23 cellular contexts compared by ENCODE assay signal in genomic region chr2:156098506-156098905, GRCh38.
DNase-seq lines count a peak whose midpoint lies in the region; ATAC-seq, FAIRE-seq and TF ChIP-seq lines count a peak whose summit lies in the region.
"Had no signal": no experiment of that assay in that cellular context is flagged by ENCODE, and none has a peak within 500 bp of the region (broad histone marks: within the 10 kb centered on the region; RNA-seq: fewer than 3 reads in every experiment).

No MANE protein-coding gene starts in this region.

- no peak overlapping the region for H3K4me2 ChIP-seq in neural cell (ENCODE audit: low read length)
- H3K4me2 ChIP-seq: BLaER1 treated with 17β-estradiol and CSF1 and Interleukin-3, amounts not matched to agents 10 nM and 100 nM; KMS-11; SK-N-SH had no signal

- no peak for TF ChIP-seq CTCF in neural cell (IDR thresholded peaks at IDR 0.05; ENCODE audit: poor library complexity, severe bottlenecking)

- no peak for FAIRE-seq in HTR-8/SVneo (lab: Jason Lieb, UNC)
- FAIRE-seq: G401.6, GM12892 had no signal

- no peaks in the 10 kb centered on the region for H3K36me3 ChIP-seq in neural cell (ENCODE audit: insufficient read depth, low read length)
- H3K36me3 ChIP-seq: BLaER1 treated with 17β-estradiol and CSF1 and Interleukin-3, amounts not matched to agents 10 nM and 100 nM had no signal

- in situ Hi-C loops in ACHN (cut with HindIII; ENCODE audit: low pct_ligation_motif_present, low pct_unique_long_range_greater_than_20kb, low sequenced_read_pairs): no loop called here

- H3K27ac ChIP-seq in neural cell (ENCODE audit: low read length): no peak overlapping the region
- H3K27ac ChIP-seq: 22Rv1; BLaER1 treated with 17β-estradiol and CSF1 and Interleukin-3, amounts not matched to agents 10 nM and 100 nM; KMS-11; RWPE1 had no signal

- no peaks in the 10 kb centered on the region for H4K20me1 ChIP-seq in neural cell (ENCODE audit: insufficient read depth)
- H4K20me1 ChIP-seq: BLaER1 treated with 17β-estradiol and CSF1 and Interleukin-3, amounts not matched to agents 10 nM and 100 nM had no signal

- H3F3A ChIP-seq in neural cell (ENCODE audit: insufficient read depth, low read length, poor library complexity, severe bottlenecking): no peaks in the 10 kb centered on the region

- H3K27me3 ChIP-seq in neural cell (ENCODE audit: insufficient read depth, low read depth, low read length): no peaks in the 10 kb centered on the region
- H3K27me3 ChIP-seq: BLaER1 treated with 17β-estradiol and CSF1 and Interleukin-3, amounts not matched to agents 10 nM and 100 nM had no signal

- peak; percentile 15 for DNase-seq in DMS153 (lab: John Stamatoyannopoulos, UW)
- no peak for DNase-seq in DMS153 treated with DMSO at 0.1 percent for 48 hours (lab: John Stamatoyannopoulos, UW; ENCODE audit: unreplicated experiment)
- DNase-seq in NCI-H146 treated with DMSO at 0.1 percent for 48 hours (lab: John Stamatoyannopoulos, UW; ENCODE audit: unreplicated experiment): peak; percentile 88
- peak; percentile 85 for DNase-seq in NCI-H69 (lab: John Stamatoyannopoulos, UW)
- no peak for DNase-seq in HTR-8/SVneo (ENCODE audit: insufficient read length, low spot score)
- DNase-seq in ACHN: no peak
- DNase-seq: CD4-positive, alpha-beta memory T cell; HCEC 1CT; IMR-90; NCI-H2029; NCI-H2227 treated with DMSO at 0.1 percent for 48 hours; NCI-H524; SHP77 treated with DMSO at 0.1 percent for 48 hours; SK-N-SH had no signal

- H3K9me2 ChIP-seq in neural cell (ENCODE audit: insufficient read depth, low read length): no peaks in the 10 kb centered on the region
- H3K9me2 ChIP-seq: SK-N-SH had no signal

- no peaks in the 10 kb centered on the region for H3K79me2 ChIP-seq in neural cell (replicated peaks; ENCODE audit: insufficient read depth, low read length)

- TF ChIP-seq RAD21 in neural cell (conservative IDR thresholded peaks at IDR 0.05): no peak

- H3K9ac ChIP-seq in neural cell (ENCODE audit: low read length): no peak overlapping the region
- H3K9ac ChIP-seq: BLaER1 treated with 17β-estradiol and CSF1 and Interleukin-3, amounts not matched to agents 10 nM and 100 nM; KMS-11; SK-N-SH had no signal

- ATAC-seq in HG03342 (IDR thresholded peaks at IDR 0.05; ENCODE audit: unreplicated experiment): no peak
- ATAC-seq: GM23338 had no signal

- no peaks in the 10 kb centered on the region for H3K9me3 ChIP-seq in neural cell (ENCODE audit: low read length)
- H3K9me3 ChIP-seq: BLaER1 treated with 17β-estradiol and CSF1 and Interleukin-3, amounts not matched to agents 10 nM and 100 nM; SK-N-SH had no signal

- TF ChIP-seq EP300 in neural cell (conservative IDR thresholded peaks at IDR 0.05; ENCODE audit: poor library complexity, severe bottlenecking): peak; percentile 79

- no peak overlapping the region for H3K4me3 ChIP-seq in neural cell (ENCODE audit: low read length)
- H3K4me3 ChIP-seq: BLaER1 treated with 17β-estradiol and CSF1 and Interleukin-3, amounts not matched to agents 10 nM and 100 nM; GM23338 had no signal

- H2AFZ ChIP-seq in neural cell (ENCODE audit: low read depth, low read length): no peak overlapping the region
- H2AFZ ChIP-seq: GM23338 had no signal

TF ChIP-seq in neural cell, 6 proteins besides CTCF, POLR2A, EP300 and RAD21:
- TF ChIP-seq TAF1 (IDR thresholded peaks at IDR 0.05; ENCODE audit: low read depth) (no peak), MXI1 (conservative IDR thresholded peaks at IDR 0.05; ENCODE audit: poor library complexity, severe bottlenecking) (no peak), POLR2AphosphoS5 (IDR thresholded peaks at IDR 0.05) (no peak), SMC3 (conservative IDR thresholded peaks at IDR 0.05; ENCODE audit: poor library complexity) (no peak), EZH2 (IDR thresholded peaks at IDR 0.05; ENCODE audit: borderline replicate concordance, insufficient read depth, low read length, poor library complexity, severe bottlenecking) (no peak), REST (IDR thresholded peaks at IDR 0.05; ENCODE audit: borderline replicate concordance) (no peak)

Comparison
In these comparisons a context has a peak if more than half of its experiments do, and no peak if none do; other contexts are left out.
1. DNase-seq: peak in DMS153 (single experiment), NCI-H146 treated with DMSO at 0.1 percent for 48 hours (single experiment) and NCI-H69 (single experiment); none in DMS153 treated with DMSO at 0.1 percent for 48 hours (single experiment), HTR-8/SVneo (single experiment) and ACHN (single experiment).